Comparison of ENCODE assay signal across 10 cellular contexts in the genomic region with DNA sequence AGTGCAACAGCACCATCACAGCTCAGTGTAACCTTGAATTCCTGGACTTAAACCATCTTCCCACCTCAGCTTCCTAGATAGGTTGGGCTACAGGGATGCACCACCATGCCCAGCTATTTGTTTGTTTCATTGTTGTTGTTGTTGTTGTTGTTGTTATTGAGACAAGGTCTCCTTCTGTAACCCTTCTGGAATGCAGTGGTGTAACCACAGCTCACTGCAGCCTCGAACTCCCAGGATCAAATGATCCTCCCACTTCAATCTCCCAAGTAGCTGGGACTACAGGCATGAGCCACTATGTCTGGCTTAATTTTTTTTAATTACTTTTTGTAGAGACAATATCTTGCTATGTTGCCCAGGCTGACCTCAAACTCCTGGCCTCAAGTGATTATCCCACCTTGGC. TPM values are rescaled to one million over a fixed set of nuclear protein-coding genes. Genes with fewer than 3 reads are reported as not detected.
DNase-seq lines count a peak whose midpoint lies in the region; ATAC-seq, FAIRE-seq and TF ChIP-seq lines count a peak whose summit lies in the region.
"Had no signal": no experiment of that assay in that cellular context is flagged by ENCODE, and none has a peak within 500 bp of the region (broad histone marks: within the 10 kb centered on the region; RNA-seq: fewer than 3 reads in every experiment).

No MANE protein-coding gene starts in this region.

- H3K27me3 ChIP-seq in DOHH2 (ENCODE audit: control insufficient read depth, low read length) (no peaks in the 10 kb centered on the region), OCI-LY3 (ENCODE audit: low read depth, low read length) (no peaks in the 10 kb centered on the region), H1 (replicated peaks in 1 of 4; ENCODE audit: control insufficient read depth in 3 of 4, extremely low read depth in 1 of 4, insufficient read depth in 3 of 4, low read length in 3 of 4) (no peaks in the 10 kb centered on the region), psoas muscle (ENCODE audit: insufficient read depth in 3 of 3, low read length in 2 of 3) (no peaks in the 10 kb centered on the region)

- no peak for TF ChIP-seq EP300 in H1 (IDR thresholded peaks at IDR 0.05; ENCODE audit: borderline replicate concordance in 1 of 2, low read depth in 2 of 2, low read length in 2 of 2)

- H3K23ac ChIP-seq in H1 (ENCODE audit: insufficient read length): no peak overlapping the region

- H3K79me1 ChIP-seq in H1 (ENCODE audit: low read depth, low read length): no peaks in the 10 kb centered on the region

- 0 out of 2 replicates have a peak overlapping the region, but pooled peaks have one; percentile 33 for H2BK12ac ChIP-seq in H1 (ENCODE audit: low read depth, low read length)

- CTCF ChIA-PET in H1 (lab: Charles Lee; ENCODE audit: partially characterized antibody): interaction anchor here (0.6 to 10.3 kb wide), 13 partner anchors 10 to 402 kb away, joined by 3 to 71 read pairs (median 5); a partner anchor contains a TSS

- no peak overlapping the region for H3K18ac ChIP-seq in H1 (ENCODE audit: extremely low read depth, low read length)

- H3K4me1 ChIP-seq in DOHH2 (ENCODE audit: control insufficient read depth, low read length) (peaks cover 26% of the 10 kb centered on the region), OCI-LY3 (ENCODE audit: low read length) (peaks cover 10% of the 10 kb centered on the region), H1 (replicated peaks in 1 of 4; ENCODE audit: control insufficient read depth in 3 of 4, insufficient read depth in 4 of 4, low read length in 3 of 4) (peaks cover 0 to 3% (median 0%) of the 10 kb centered on the region in 4 experiments; a peak in 1 of 7 replicates), psoas muscle (peaks cover 12% of the 10 kb centered on the region)

- no peak overlapping the region for H3K4ac ChIP-seq in H1 (replicated peaks; ENCODE audit: insufficient read length, low read depth, low read length)

- no peak for TF ChIP-seq POLR2A in H1 (IDR thresholded peaks at IDR 0.05; ENCODE audit: control extremely low read depth in 1 of 2, low read depth in 2 of 2, low read length in 2 of 2)

- no peak overlapping the region for H3K14ac ChIP-seq in H1 (ENCODE audit: insufficient read length)

- POLR2A ChIA-PET in H1 (lab: Charles Lee; ENCODE audit: partially characterized antibody): interaction anchor here (1.0 to 10.9 kb wide), 10 partner anchors 10 to 608 kb away, joined by 3 to 127 read pairs (median 6); a partner anchor contains a TSS

- peaks cover 17% of the 10 kb centered on the region for H3F3A ChIP-seq in DOHH2 (ENCODE audit: control insufficient read depth, insufficient read depth)

- peaks cover 35% of the 10 kb centered on the region for H3K79me2 ChIP-seq in DOHH2 (ENCODE audit: control insufficient read depth, low read length)
- peaks cover 29% of the 10 kb centered on the region for H3K79me2 ChIP-seq in OCI-LY3 (ENCODE audit: low read length)
- peaks cover 0 to 20% of the 10 kb centered on the region in 2 experiments; a peak in 2 of 4 replicates for H3K79me2 ChIP-seq in H1 (ENCODE audit: control insufficient read depth in 1 of 2, insufficient read depth in 2 of 2, low read length in 2 of 2)

- 94% methylated on average over 1 of the region's 1 CpG; no CpG with 5 or more reads in 1 of the 2 experiments for WGBS in H1 (ENCODE audit: extremely low coverage in 1 of 2, insufficient coverage in 1 of 2, insufficient read length in 1 of 2, insufficient replicate concordance in 2 of 2, low coverage in 1 of 2, low lambda C conversion rate in 2 of 2, missing lambda C conversion rate in 1 of 2), 2 experiments
- WGBS in psoas muscle, 3 donors: 33 to 71% (median 58%) methylated on average over 1 of the region's 1 CpG

- H3K4me3 ChIP-seq in DOHH2 (ENCODE audit: low read length): 0 out of 2 replicates have a peak overlapping the region, but pooled peaks have one; percentile 63
- 0 out of 2 replicates have a peak overlapping the region, but pooled peaks have one; percentile 70 for H3K4me3 ChIP-seq in OCI-LY3 (ENCODE audit: low read length)
- H3K4me3 ChIP-seq in H1 (ENCODE audit: extremely low read depth in 1 of 4, insufficient read depth in 2 of 4, low read depth in 3 of 4, low read length in 4 of 4): no peak overlapping the region
- no peak overlapping the region for H3K4me3 ChIP-seq in psoas muscle

- H3K56ac ChIP-seq in H1 (replicated peaks; ENCODE audit: insufficient read length, low read depth, low read length): no peak overlapping the region

- H3K4me2 ChIP-seq in DOHH2 (ENCODE audit: low read length): peak overlapping the region; percentile 78
- peak overlapping the region; percentile 68; the same call in 1 of the 2 replicates for H3K4me2 ChIP-seq in OCI-LY3 (ENCODE audit: low read length)
- no peak overlapping the region; a peak in 2 of 4 replicates for H3K4me2 ChIP-seq in H1 (ENCODE audit: insufficient read depth in 1 of 2, low read depth in 2 of 2, low read length in 2 of 2)

- H3K9me2 ChIP-seq in DOHH2 (replicated peaks; ENCODE audit: control insufficient read depth, low read length): no peaks in the 10 kb centered on the region

- H4K91ac ChIP-seq in H1 (replicated peaks; ENCODE audit: insufficient read length, low read length): no peak overlapping the region

- H3K9ac ChIP-seq in OCI-LY3 (ENCODE audit: low read length) (no peak overlapping the region), H1 (replicated peaks in 1 of 4; ENCODE audit: extremely low read depth in 1 of 4, low read depth in 3 of 4, low read length in 3 of 4) (no peak overlapping the region)

- H2AK5ac ChIP-seq in H1 (ENCODE audit: low read depth, low read length): peak overlapping the region; percentile 26; the same call in 1 of the 2 replicates

- no peak overlapping the region for H4K5ac ChIP-seq in H1 (ENCODE audit: insufficient read length, low read depth, low read length)

- no peak for FAIRE-seq in H1 (lab: Jason Lieb, UNC)

- H3K36me3 ChIP-seq in DOHH2 (ENCODE audit: control insufficient read depth, low read length): peaks cover 19% of the 10 kb centered on the region
- H3K36me3 ChIP-seq in OCI-LY3 (replicated peaks; ENCODE audit: low read depth, low read length): peaks cover 4% of the 10 kb centered on the region
- peaks cover 0 to 8% (median 0%) of the 10 kb centered on the region in 4 experiments; a peak in 1 of 8 replicates for H3K36me3 ChIP-seq in H1 (ENCODE audit: control insufficient read depth in 2 of 4, insufficient read depth in 4 of 4, low read length in 3 of 4)
- no peaks in the 10 kb centered on the region for H3K36me3 ChIP-seq in psoas muscle (ENCODE audit: insufficient read depth in 1 of 2, low read depth in 1 of 2)

- DNase-seq in H1 (ENCODE audit: low read depth in 1 of 2, low spot score in 2 of 2) (no peak), psoas muscle (no peak), GM03348 (ENCODE audit: low spot score) (no peak)
- DNase-seq: NCI-H2227 treated with DMSO at 0.1 percent for 48 hours, occipital lobe had no signal

- H2AFZ ChIP-seq in OCI-LY3 (ENCODE audit: low read depth, low read length): no peak overlapping the region
- H2AFZ ChIP-seq in H1 (ENCODE audit: low read length): no peak overlapping the region

- H4K20me1 ChIP-seq in DOHH2 (ENCODE audit: control insufficient read depth, insufficient read depth, low read depth, low read length) (no peaks in the 10 kb centered on the region), OCI-LY3 (ENCODE audit: insufficient read depth, low read length) (no peaks in the 10 kb centered on the region), H1 (replicated peaks in 1 of 2; ENCODE audit: control insufficient read depth in 1 of 2, insufficient read depth in 2 of 2, low read length in 2 of 2) (no peaks in the 10 kb centered on the region)

- H3K27ac ChIP-seq in DOHH2 (ENCODE audit: low read depth, low read length) (peak overlapping the region; percentile 78; the same call in 1 of the 2 replicates), OCI-LY3 (ENCODE audit: low read length) (no peak overlapping the region), H1 (ENCODE audit: low read depth, low read length) (no peak overlapping the region), psoas muscle (peak overlapping the region; percentile 84)

- no peak overlapping the region for H2BK5ac ChIP-seq in H1 (ENCODE audit: low read depth, low read length)

- intact Hi-C loops in psoas muscle (cut with DNase I): no loop called here

- no peak for ATAC-seq in psoas muscle
- no peak for ATAC-seq in GM21576 (IDR thresholded peaks at IDR 0.05; ENCODE audit: unreplicated experiment)
- no peak for ATAC-seq in HG03432 (IDR thresholded peaks at IDR 0.05; ENCODE audit: unreplicated experiment)
- ATAC-seq in HG02870 (IDR thresholded peaks at IDR 0.05; ENCODE audit: unreplicated experiment): no peak

- no peaks in the 10 kb centered on the region for H3K9me3 ChIP-seq in DOHH2 (ENCODE audit: control insufficient read depth, insufficient read depth, low read length)
- H3K9me3 ChIP-seq in OCI-LY3 (ENCODE audit: insufficient read depth, low read length): no peaks in the 10 kb centered on the region
- H3K9me3 ChIP-seq in H1 (ENCODE audit: insufficient read depth in 2 of 2, low read depth in 1 of 2, low read length in 1 of 2): no peaks in the 10 kb centered on the region
- H3K9me3 ChIP-seq in psoas muscle: no peaks in the 10 kb centered on the region

- no peak for TF ChIP-seq RAD21 in H1 (IDR thresholded peaks at IDR 0.05 in 1 of 2, conservative IDR thresholded peaks at IDR 0.05 in 1 of 2; ENCODE audit: low read depth in 2 of 2, low read length in 2 of 2)

- H4K8ac ChIP-seq in H1 (ENCODE audit: extremely low read depth, insufficient read depth, low read length): no peak overlapping the region

- TF ChIP-seq CTCF in DOHH2 (IDR thresholded peaks at IDR 0.05; ENCODE audit: low read depth, low read length, poor library complexity, severe bottlenecking) (no peak), OCI-LY3 (IDR thresholded peaks at IDR 0.05; ENCODE audit: low read depth, low read length) (no peak), H1 (IDR thresholded peaks at IDR 0.05; ENCODE audit: control extremely low read depth in 1 of 3, insufficient read depth in 1 of 3, low read depth in 1 of 3, low read length in 3 of 3) (no peak), psoas muscle (IDR thresholded peaks at IDR 0.05) (no peak)

- peaks cover 3% of the 10 kb centered on the region; the same call in 1 of the 2 replicates for H3K23me2 ChIP-seq in H1 (ENCODE audit: low read depth, low read length)

- no peak overlapping the region for H2BK20ac ChIP-seq in H1 (ENCODE audit: low read length)

- peak overlapping the region; percentile 97; the same call in 1 of the 2 replicates for H2BK15ac ChIP-seq in H1 (ENCODE audit: low read length)

- H2BK120ac ChIP-seq in H1 (replicated peaks; ENCODE audit: low read depth, low read length): no peak overlapping the region

RNA-seq across cellular contexts. Expression of a gene that starts 1.2 kb away (rescaled TPM):
- 41.6 and 43.2 TPM in 2 replicates for total RNA-seq in H1 (2021; fragmentation: NEBNext Ultra II Directional; extraction: Animal tissue kit (Norgen Biotek cat#: 25700))
- 21.3 and 30.1 TPM in 2 replicates for polyA plus RNA-seq in H1 (2011; rRNA removed)
- 30.3 TPM for polyA plus RNA-seq in H1 (2011; cell fraction: cytosol; rRNA removed)
- 32.0 TPM for polyA plus RNA-seq in H1 (2011; cell fraction: nucleus; rRNA removed)
- polyA plus RNA-seq in H1 (2012, experiment 1 of 2): 16.4 to 26.7 TPM (median 21.6 TPM) in 4 replicates
- 2.0 TPM for polyA plus RNA-seq in H1 (2012, experiment 2 of 2)
- polyA plus RNA-seq in H1 (2013, experiment 1 of 2): 35.2 TPM
- 38.0 TPM for polyA plus RNA-seq in H1 (2013, experiment 2 of 2)
- polyA minus RNA-seq in H1 (2011; rRNA and poly(A)+ RNA removed): 36.9 and 49.7 TPM in 2 replicates
- 15.9 TPM for polyA minus RNA-seq in H1 (2011; cell fraction: cytosol; rRNA and poly(A)+ RNA removed)
- 23.5 TPM for polyA minus RNA-seq in H1 (2011; cell fraction: nucleus; rRNA and poly(A)+ RNA removed)
- total RNA-seq in psoas muscle: 1 to 10 TPM; 1.5 to 3.2 (median 2.1) TPM
- polyA plus RNA-seq in psoas muscle: 1 to 10 TPM; 1.3 to 3.0 (median 2.7) TPM

RNA-seq across cellular contexts. Expression of a gene that starts 9.1 kb away (rescaled TPM):
- total RNA-seq in H1 (2021; fragmentation: NEBNext Ultra II Directional; extraction: Animal tissue kit (Norgen Biotek cat#: 25700)): 20.6 and 20.9 TPM in 2 replicates
- polyA plus RNA-seq in H1 (2011; rRNA removed) (23.5 and 30.8 TPM in 2 replicates), psoas muscle (100 to 1,000 TPM in 1 of 3 donors, 1 to 10 TPM in 2; 5.6 to 114 (median 8.2) TPM)
- polyA plus RNA-seq in H1 (2011; cell fraction: cytosol; rRNA removed): 23.9 TPM
- polyA plus RNA-seq in H1 (2011; cell fraction: nucleus; rRNA removed): 31.8 TPM
- 18.8 to 24.4 TPM (median 22.7 TPM) in 4 replicates for polyA plus RNA-seq in H1 (2012, experiment 1 of 2)
- 22.8 TPM for polyA plus RNA-seq in H1 (2012, experiment 2 of 2)
- 12.4 TPM for polyA plus RNA-seq in H1 (2013, experiment 1 of 2)
- 11.5 TPM for polyA plus RNA-seq in H1 (2013, experiment 2 of 2)
- polyA minus RNA-seq in H1 (2011; rRNA and poly(A)+ RNA removed): 12.2 and 22.2 TPM in 2 replicates
- polyA minus RNA-seq in H1 (2011; cell fraction: cytosol; rRNA and poly(A)+ RNA removed): 17.3 TPM
- 13.8 TPM for polyA minus RNA-seq in H1 (2011; cell fraction: nucleus; rRNA and poly(A)+ RNA removed)
- 10 to 100 TPM in 2 of 4 donors, 1 to 10 TPM in 2; 7.1 to 28.4 (median 10.8) TPM for total RNA-seq in psoas muscle

RNA-seq across cellular contexts. Expression of a gene that starts 29.9 kb away (rescaled TPM):
- 0.52 and 0.54 TPM in 2 replicates for total RNA-seq in H1 (2021; fragmentation: NEBNext Ultra II Directional; extraction: Animal tissue kit (Norgen Biotek cat#: 25700))
- 0.60 and 0.77 TPM in 2 replicates for polyA plus RNA-seq in H1 (2011; rRNA removed)
- polyA plus RNA-seq in H1 (2011; cell fraction: cytosol; rRNA removed): 0.21 TPM
- polyA plus RNA-seq in H1 (2011; cell fraction: nucleus; rRNA removed): 2.2 TPM
- polyA plus RNA-seq in H1 (2012, experiment 1 of 2): 0.11 to 0.41 TPM (median 0.24 TPM) in 4 replicates
- 0.04 TPM for polyA plus RNA-seq in H1 (2012, experiment 2 of 2)
- polyA plus RNA-seq in H1 (2013, experiment 1 of 2): 0.14 TPM
- 0.33 TPM for polyA plus RNA-seq in H1 (2013, experiment 2 of 2)
- 1.3 TPM in 1 of 2 replicates, not detected in the other for polyA minus RNA-seq in H1 (2011; rRNA and poly(A)+ RNA removed)
- polyA minus RNA-seq in H1 (2011; cell fraction: cytosol; rRNA and poly(A)+ RNA removed): not detected
- polyA minus RNA-seq in H1 (2011; cell fraction: nucleus; rRNA and poly(A)+ RNA removed): 2.4 TPM
- 1 to 10 TPM in 1 of 4 donors, under 1 TPM in 2, not detected in 1; 0.10 to 1.3 (median 0.20) TPM for total RNA-seq in psoas muscle
- under 1 TPM; 0.04 to 0.91 (median 0.18) TPM for polyA plus RNA-seq in psoas muscle
- total RNA-seq: occipital lobe had no signal

RNA-seq across cellular contexts. Expression of a gene that starts 31.3 kb away (rescaled TPM):
- total RNA-seq in H1 (2021; fragmentation: NEBNext Ultra II Directional; extraction: Animal tissue kit (Norgen Biotek cat#: 25700)): 26.8 and 32.9 TPM in 2 replicates
- polyA plus RNA-seq in H1 (2011; rRNA removed) (38.7 and 52.2 TPM in 2 replicates), psoas muscle (10 to 100 TPM; 10.4 to 11.6 (median 11.3) TPM)
- polyA plus RNA-seq in H1 (2011; cell fraction: cytosol; rRNA removed): 42.9 TPM
- polyA plus RNA-seq in H1 (2011; cell fraction: nucleus; rRNA removed): 104 TPM
- 32.8 to 37.0 TPM (median 34.7 TPM) in 4 replicates for polyA plus RNA-seq in H1 (2012, experiment 1 of 2)
- 21.8 TPM for polyA plus RNA-seq in H1 (2012, experiment 2 of 2)
- 26.6 TPM for polyA plus RNA-seq in H1 (2013, experiment 1 of 2)
- polyA plus RNA-seq in H1 (2013, experiment 2 of 2): 28.7 TPM
- 32.3 and 34.6 TPM in 2 replicates for polyA minus RNA-seq in H1 (2011; rRNA and poly(A)+ RNA removed)
- 11.3 TPM for polyA minus RNA-seq in H1 (2011; cell fraction: cytosol; rRNA and poly(A)+ RNA removed)
- 30.5 TPM for polyA minus RNA-seq in H1 (2011; cell fraction: nucleus; rRNA and poly(A)+ RNA removed)
- 10 to 100 TPM; 14.1 to 27.7 (median 18.2) TPM for total RNA-seq in psoas muscle

RNA-seq across cellular contexts. Expression of a gene that starts 48.5 kb away (rescaled TPM):
- total RNA-seq in H1 (2021; fragmentation: NEBNext Ultra II Directional; extraction: Animal tissue kit (Norgen Biotek cat#: 25700)): 92.5 and 99.1 TPM in 2 replicates
- 35.3 and 59.0 TPM in 2 replicates for polyA plus RNA-seq in H1 (2011; rRNA removed)
- polyA plus RNA-seq in H1 (2011; cell fraction: cytosol; rRNA removed): 32.8 TPM
- polyA plus RNA-seq in H1 (2011; cell fraction: nucleus; rRNA removed): 168 TPM
- 61.6 to 121 TPM (median 97.9 TPM) in 4 replicates for polyA plus RNA-seq in H1 (2012, experiment 1 of 2)
- 64.6 TPM for polyA plus RNA-seq in H1 (2012, experiment 2 of 2)
- polyA plus RNA-seq in H1 (2013, experiment 1 of 2): 72.6 TPM
- 45.3 TPM for polyA plus RNA-seq in H1 (2013, experiment 2 of 2)
- polyA minus RNA-seq in H1 (2011; rRNA and poly(A)+ RNA removed): 137 and 189 TPM in 2 replicates
- 104 TPM for polyA minus RNA-seq in H1 (2011; cell fraction: cytosol; rRNA and poly(A)+ RNA removed)
- polyA minus RNA-seq in H1 (2011; cell fraction: nucleus; rRNA and poly(A)+ RNA removed): 104 TPM
- total RNA-seq in psoas muscle: 10 to 100 TPM; 33.1 to 50.6 (median 35.1) TPM
- polyA plus RNA-seq in psoas muscle: 10 to 100 TPM; 10.7 to 14.7 (median 14.5) TPM

Comparison
In these comparisons a context has a peak if more than half of its experiments do, and no peak if none do; other contexts are left out.
1. H3K27ac ChIP-seq: peak in DOHH2 (single experiment) and psoas muscle (single experiment); none in OCI-LY3 (single experiment) and H1 (single experiment).
2. H3K4me2 ChIP-seq: peak in DOHH2 (single experiment) and OCI-LY3 (single experiment); none in H1 (0 of 2).
3. H3K4me3 ChIP-seq: peak in DOHH2 (single experiment) and OCI-LY3 (single experiment); none in H1 (0 of 4) and psoas muscle (single experiment).
4. RNA of a gene that starts 1.2 kb away (total RNA-seq): 41.6 to 43.2 TPM in H1; 1.5 to 3.2 TPM in psoas muscle; every median in the first group is over 10 times any median in the second.